In genomic region chr18:22324191-22325131, GRCh38 we compare ENCODE assay signal across 8 cellular contexts.
DNase-seq lines count a peak whose midpoint lies in the region; ATAC-seq and TF ChIP-seq lines count a peak whose summit lies in the region.

No MANE protein-coding gene starts in this region.

- no peaks in the 10 kb centered on the region for H3K36me3 Mint-ChIP-seq in stimulated activated effector memory CD8-positive, alpha-beta T cell treated with anti-CD3 and anti-CD28 coated beads, Interleukin-12 subunit alpha, Interleukin-12 subunit beta, amount 100 ng/mL, for 72 hours

- H3K4me3 ChIP-seq in HUES64 (ENCODE audit: low read length) (peak overlapping the region; percentile 52), cardiac fibroblast (replicated peaks in 1 of 2; ENCODE audit: low read depth in 2 of 2, low read length in 2 of 2) (peak overlapping the region; percentile 4 to 34)

- H3K4me1 ChIP-seq in HUES64 (ENCODE audit: insufficient read depth, low read length) = peaks cover 12% of the 10 kb centered on the region; the same call in 1 of the 2 replicates

- H3K4me3 Mint-ChIP-seq in stimulated activated effector memory CD8-positive, alpha-beta T cell treated with anti-CD3 and anti-CD28 coated beads, Interleukin-12 subunit alpha, Interleukin-12 subunit beta, amount 100 ng/mL, for 72 hours = peak overlapping the region; percentile 60

- H3K9me3 ChIP-seq in HUES64 (ENCODE audit: insufficient read depth, low read depth, low read length) = no peaks in the 10 kb centered on the region

- no peaks in the 10 kb centered on the region for H3K36me3 ChIP-seq in HUES64 (ENCODE audit: insufficient read depth, low read length)

- peaks cover 6% of the 10 kb centered on the region for H3K4me1 Mint-ChIP-seq in stimulated activated effector memory CD8-positive, alpha-beta T cell treated with anti-CD3 and anti-CD28 coated beads, Interleukin-12 subunit alpha, Interleukin-12 subunit beta, amount 100 ng/mL, for 72 hours

- ATAC-seq in stimulated activated effector memory CD8-positive, alpha-beta T cell treated with anti-CD3 and anti-CD28 coated beads, Interleukin-12 subunit alpha, Interleukin-12 subunit beta, amount 100 ng/mL, for 72 hours = peak; percentile 63
- no peak for ATAC-seq in HG03521 (IDR thresholded peaks at IDR 0.05; ENCODE audit: unreplicated experiment)
- no peak for ATAC-seq in HG03460 (IDR thresholded peaks at IDR 0.05; ENCODE audit: unreplicated experiment)
- ATAC-seq in HG02885 (IDR thresholded peaks at IDR 0.05; ENCODE audit: poor library complexity, unreplicated experiment) = no peak

- peaks cover 2% of the 10 kb centered on the region for H3K9me3 Mint-ChIP-seq in stimulated activated effector memory CD8-positive, alpha-beta T cell treated with anti-CD3 and anti-CD28 coated beads, Interleukin-12 subunit alpha, Interleukin-12 subunit beta, amount 100 ng/mL, for 72 hours

- no peak overlapping the region for H3K27ac Mint-ChIP-seq in stimulated activated effector memory CD8-positive, alpha-beta T cell treated with anti-CD3 and anti-CD28 coated beads, Interleukin-12 subunit alpha, Interleukin-12 subunit beta, amount 100 ng/mL, for 72 hours

- DNase-seq in cardiac fibroblast (ENCODE audit: low read depth in 2 of 2) = peak; percentile 29 to 66
- peak; percentile 29 for DNase-seq in kidney tubule cell (ENCODE audit: low spot score)
- no peak for DNase-seq in stimulated activated effector memory CD8-positive, alpha-beta T cell treated with anti-CD3 and anti-CD28 coated beads, Interleukin-12 subunit alpha, Interleukin-12 subunit beta, amount 100 ng/mL, for 72 hours (ENCODE audit: low spot score in 2 of 2)
- DNase-seq in MV-4-11 (lab: John Stamatoyannopoulos, UW) = no peak

- 11% methylated on average over 30 of the region's 30 CpGs for WGBS in HUES64

- no peak overlapping the region; the same call in 1 of the 2 replicates for H3K27ac ChIP-seq in HUES64 (ENCODE audit: low read depth, low read length)

- TF ChIP-seq CTCF in cardiac fibroblast (IDR thresholded peaks at IDR 0.05; ENCODE audit: low read depth, low read length) = peak; percentile 30

- H3K9ac ChIP-seq in HUES64 (ENCODE audit: low read depth, low read length) = peak overlapping the region; percentile 27; the same call in 1 of the 2 replicates

- H3K27me3 ChIP-seq in HUES64 (ENCODE audit: insufficient read depth, low read length) = peaks cover 58% of the 10 kb centered on the region

Comparison
In these comparisons a context has a peak if more than half of its experiments do, and no peak if none do; other contexts are left out.
1. DNase-seq: peak in cardiac fibroblast (2 of 2) and kidney tubule cell (single experiment); none in stimulated activated effector memory CD8-positive, alpha-beta T cell treated with anti-CD3 and anti-CD28 coated beads, Interleukin-12 subunit alpha, Interleukin-12 subunit beta, amount 100 ng/mL, for 72 hours (0 of 2) and MV-4-11 (single experiment).